27 cellular contexts compared by ENCODE assay signal in genomic region chr19:47534628-47535027, GRCh38. TPM values are rescaled to one million over a fixed set of nuclear protein-coding genes. Genes with fewer than 3 reads are reported as not detected.
"Had no signal": no experiment of that assay in that cellular context is flagged by ENCODE, and none has a peak within 500 bp of the region (broad histone marks: within the 10 kb centered on the region; RNA-seq: fewer than 3 reads in every experiment).

No MANE protein-coding gene starts in this region.

- H3K36me3 ChIP-seq: stomach, suprapubic skin, thoracic aorta, thyroid gland, tibial artery, tibial nerve, transverse colon, upper lobe of left lung, upper lobe of right lung, uterus, vagina had no signal

- H3K9me3 ChIP-seq: stomach, suprapubic skin, testis, thoracic aorta, thyroid gland, tibial artery, tibial nerve, transverse colon, upper lobe of left lung, upper lobe of right lung, uterus, vagina had no signal

- H3K27ac ChIP-seq: stomach, suprapubic skin, testis, thoracic aorta, thyroid gland, tibial artery, tibial nerve, transverse colon, upper lobe of left lung, upper lobe of right lung, uterus, vagina had no signal

- H3K27me3 ChIP-seq: suprapubic skin, testis, thyroid gland, tibial nerve, transverse colon, upper lobe of left lung, upper lobe of right lung, uterus, vagina had no signal

- H3K4me1 ChIP-seq: stomach, suprapubic skin, thyroid gland, tibial artery, tibial nerve, transverse colon, upper lobe of left lung, upper lobe of right lung, uterus, vagina had no signal

- ATAC-seq: stimulated activated effector memory CD8-positive, alpha-beta T cell treated with anti-CD3 and anti-CD28 coated beads, Interleukin-12 subunit alpha, Interleukin-12 subunit beta, amount 100 ng/mL, for 72 hours; stimulated activated memory B cell treated with anti-CD40 and anti-IgM and Interleukin-4, amounts not matched to agents 10 μg/mL and 1 μg/mL and 100 μg/mL, for 72 hours; stimulated activated naive B cell treated with anti-CD40 and anti-IgM and Interleukin-4, amounts not matched to agents 10 μg/mL and 1 μg/mL and 100 μg/mL, for 72 hours; stimulated activated naive CD8-positive, alpha-beta T cell treated with anti-CD3 and anti-CD28 coated beads, Interleukin-15, amount 100 ng/mL, for 72 hours; stimulated activated naive CD8-positive, alpha-beta T cell treated with anti-CD3 and anti-CD28 coated beads, Interleukin-15, Interleukin-2, amounts not matched to agents 100 U/mL and 50 U/mL, for 24 hours; upper lobe of right lung had no signal

- FAIRE-seq: urothelium cell line had no signal

- DNase-seq: stimulated activated CD4-positive, alpha-beta T cell treated with anti-CD3 and anti-CD28 coated beads, Interleukin-2, amount 100 ng/mL, for 48 hours; stimulated activated CD4-positive, alpha-beta T cell treated with anti-CD3 and anti-CD28 coated beads, Interleukin-4, amount 100 ng/mL, for 1 hour; stimulated activated CD4-positive, alpha-beta T cell treated with anti-CD3 and anti-CD28 coated beads, Interleukin-4, amount 100 ng/mL, for 24 hours; stimulated activated CD4-positive, alpha-beta T cell treated with anti-CD3 and anti-CD28 coated beads, Interleukin-4, amount 100 ng/mL, for 4 hours; stimulated activated CD8-positive, alpha-beta memory T cell treated with anti-CD3 and anti-CD28 coated beads, Interleukin-4, amount 100 ng/mL, for 48 hours; stimulated activated naive B cell treated with anti-CD40 and anti-IgM and Interleukin-4, amounts not matched to agents 10 μg/mL and 1 μg/mL and 100 μg/mL, for 72 hours; stimulated activated naive CD4-positive, alpha-beta T cell; stimulated activated naive CD4-positive, alpha-beta T cell treated with Interleukin-2 at 50 U/mL for 16 hours; stimulated activated naive CD8-positive, alpha-beta T cell treated with anti-CD3 and anti-CD28 coated beads, Interleukin-15, amount 100 ng/mL, for 72 hours; stimulated activated naive CD8-positive, alpha-beta T cell treated with anti-CD3 and anti-CD28 coated beads, Interleukin-15, Interleukin-2, amounts not matched to agents 100 U/mL and 50 U/mL, for 24 hours; stomach; substantia nigra; testis; thyroid gland; tibial artery; transverse colon; trophoblast cell; upper lobe of left lung; upper lobe of right lung; uterus had no signal

- H3K4me3 ChIP-seq: stomach, suprapubic skin, testis, thoracic aorta, thyroid gland, tibial artery, tibial nerve, transverse colon, upper lobe of left lung, upper lobe of right lung, uterus, vagina had no signal

RNA-seq across cellular contexts. Expression of gene ZNF541, which starts 38.3 kb away (rescaled TPM):
- total RNA-seq: thoracic aorta, vagina had no signal
